In the genomic region with DNA sequence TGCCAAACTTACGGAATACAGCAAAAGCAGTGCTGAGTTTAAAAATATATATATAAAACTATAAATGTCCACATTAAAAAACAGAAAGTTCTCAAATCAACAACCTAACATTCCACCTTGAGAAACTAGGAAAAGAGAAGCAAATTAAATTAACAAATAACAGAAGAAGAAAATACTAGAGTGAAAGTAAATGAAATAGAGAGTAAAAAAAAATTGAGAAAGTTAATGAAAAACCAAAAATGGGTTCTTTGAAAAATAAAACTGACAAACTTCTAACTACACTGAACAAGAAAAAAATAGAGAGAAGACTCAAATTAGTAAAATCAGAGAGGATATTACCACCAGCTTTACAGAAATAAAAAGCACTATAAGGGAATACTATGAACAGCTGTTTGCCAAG, we compare ENCODE assay signal across 22 cellular contexts. TPM values are rescaled to one million over a fixed set of nuclear protein-coding genes. Genes with fewer than 3 reads are reported as not detected.
DNase-seq lines count a peak whose midpoint lies in the region; ATAC-seq, FAIRE-seq and TF ChIP-seq lines count a peak whose summit lies in the region.
"Had no signal": no experiment of that assay in that cellular context is flagged by ENCODE, and none has a peak within 500 bp of the region (broad histone marks: within the 10 kb centered on the region; RNA-seq: fewer than 3 reads in every experiment).

No MANE protein-coding gene starts in this region.

- peaks cover 6 to 16% of the 10 kb centered on the region in 2 donors for H3K36me3 Mint-ChIP-seq in activated T-cell treated with anti-CD3 and anti-CD28 coated beads, Interleukin-2, amount 50 U/mL, for 72 hours (ENCODE audit: insufficient read depth in 2 of 2)
- H3K36me3 Mint-ChIP-seq: CD8-positive, alpha-beta T cell had no signal

- no peak overlapping the region for H3K4me3 Mint-ChIP-seq in activated T-cell treated with anti-CD3 and anti-CD28 coated beads, Interleukin-2, amount 50 U/mL, for 72 hours
- H3K4me3 Mint-ChIP-seq: B cell; CD4-positive, alpha-beta T cell; CD8-positive, alpha-beta T cell had no signal

- CTCF ChIA-PET in HEK293T (lab: Yijun Ruan, JAX), result no interaction called here

- peak; percentile 63 for FAIRE-seq in G401.6 (lab: Jason Lieb, UNC)
- FAIRE-seq in endometrium (lab: Jason Lieb, UNC), result peak; percentile 41
- FAIRE-seq in islet of Langerhans (lab: Jason Lieb, UNC), result peak; percentile 5
- FAIRE-seq: A204.1, D721Med, GM12878, GM12892, GM18507, GM19239 had no signal

- H3K9me3 Mint-ChIP-seq in activated T-cell treated with anti-CD3 and anti-CD28 coated beads, Interleukin-2, amount 50 U/mL, for 72 hours, result peaks cover 7 to 11% of the 10 kb centered on the region in 2 donors

- H3K4me1 Mint-ChIP-seq in activated T-cell treated with anti-CD3 and anti-CD28 coated beads, Interleukin-2, amount 50 U/mL, for 72 hours (ENCODE audit: low read depth), result peaks cover 4% of the 10 kb centered on the region
- H3K4me1 Mint-ChIP-seq: B cell had no signal

- H3K27me3 Mint-ChIP-seq in activated T-cell treated with anti-CD3 and anti-CD28 coated beads, Interleukin-2, amount 50 U/mL, for 72 hours (ENCODE audit: low read depth), result no peaks in the 10 kb centered on the region

- no peak for ATAC-seq in GM18870 (IDR thresholded peaks at IDR 0.05; ENCODE audit: unreplicated experiment)
- ATAC-seq in activated T-cell treated with anti-CD3 and anti-CD28 coated beads, Interleukin-2, amount 50 U/mL, for 72 hours (replicated peaks in 1 of 2), result no peak
- ATAC-seq: CD8-positive, alpha-beta T cell; GM12878 had no signal

- DNase-seq in HEK293T (ENCODE audit: extremely low spot score), result no peak
- DNase-seq in NCI-H1930 (lab: John Stamatoyannopoulos, UW), result no peak
- no peak for DNase-seq in activated T-cell treated with anti-CD3 and anti-CD28 coated beads, Interleukin-2, amount 50 U/mL, for 72 hours
- DNase-seq: 8988T; AML-193; Caco-2; Calu3; CD4-positive, alpha-beta T cell; CD8-positive, alpha-beta T cell; DMS79 treated with DMSO at 0.1 percent for 48 hours; GDM1 had no signal

- no peak overlapping the region for H3K27ac Mint-ChIP-seq in activated T-cell treated with anti-CD3 and anti-CD28 coated beads, Interleukin-2, amount 50 U/mL, for 72 hours
- H3K27ac Mint-ChIP-seq: B cell; CD4-positive, alpha-beta T cell; CD8-positive, alpha-beta T cell had no signal

- POLR2A ChIA-PET in HEK293T (lab: Yijun Ruan, JAX), result no interaction called here

TF ChIP-seq in HEK293T, 16 proteins besides CTCF, POLR2A, EP300 and RAD21:
- TF ChIP-seq HDGF (IDR thresholded peaks at IDR 0.05; ENCODE audit: borderline replicate concordance) (no peak), TARDBP (IDR thresholded peaks at IDR 0.05) (no peak), ARNT (IDR thresholded peaks at IDR 0.05) (no peak), FOXA1 (IDR thresholded peaks at IDR 0.05) (no peak), BHLHE40 (IDR thresholded peaks at IDR 0.05; ENCODE audit: borderline replicate concordance) (no peak), ZNF384 (IDR thresholded peaks at IDR 0.05) (no peak), CTBP1 (IDR thresholded peaks at IDR 0.05; ENCODE audit: borderline replicate concordance) (no peak), L3MBTL2 (conservative IDR thresholded peaks at IDR 0.05) (no peak), FOXM1 (IDR thresholded peaks at IDR 0.05; ENCODE audit: borderline replicate concordance) (no peak), LEF1 (IDR thresholded peaks at IDR 0.05; ENCODE audit: borderline replicate concordance) (no peak), NFRKB (IDR thresholded peaks at IDR 0.05) (no peak), ELF4 (IDR thresholded peaks at IDR 0.05) (no peak), SP1 (IDR thresholded peaks at IDR 0.05) (no peak), SUZ12 (IDR thresholded peaks at IDR 0.05) (no peak), FOXK2 (IDR thresholded peaks at IDR 0.05) (no peak)
- TF ChIP-seq, protein P1, sequence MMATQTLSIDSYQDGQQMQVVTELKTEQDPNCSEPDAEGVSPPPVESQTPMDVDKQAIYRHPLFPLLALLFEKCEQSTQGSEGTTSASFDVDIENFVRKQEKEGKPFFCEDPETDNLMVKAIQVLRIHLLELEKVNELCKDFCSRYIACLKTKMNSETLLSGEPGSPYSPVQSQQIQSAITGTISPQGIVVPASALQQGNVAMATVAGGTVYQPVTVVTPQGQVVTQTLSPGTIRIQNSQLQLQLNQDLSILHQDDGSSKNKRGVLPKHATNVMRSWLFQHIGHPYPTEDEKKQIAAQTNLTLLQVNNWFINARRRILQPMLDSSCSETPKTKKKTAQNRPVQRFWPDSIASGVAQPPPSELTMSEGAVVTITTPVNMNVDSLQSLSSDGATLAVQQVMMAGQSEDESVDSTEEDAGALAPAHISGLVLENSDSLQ (IDR thresholded peaks at IDR 0.05), result no peak

RNA-seq across cellular contexts. Expression of gene RASGEF1A, which starts 22.1 kb away (rescaled TPM):
- 1 to 10 TPM; 1.7 TPM for total RNA-seq in activated T-cell treated with anti-CD3 and anti-CD28 coated beads, Interleukin-2, amount 50 U/mL, for 72 hours
